Comparison of ENCODE assay signal across 22 cellular contexts in genomic region chr4:108601096-108601495, GRCh38.
"Had no signal": no experiment of that assay in that cellular context is flagged by ENCODE, and none has a peak within 500 bp of the region (broad histone marks: within the 10 kb centered on the region; RNA-seq: fewer than 3 reads in every experiment).

No MANE protein-coding gene starts in this region.

- DNase-seq: activated CD4-positive, alpha-beta T cell treated with anti-CD3 and anti-CD28 coated beads for 1 hour; activated CD8-positive, alpha-beta T cell treated with anti-CD3 and anti-CD28 coated beads, Interleukin-2, amount 10 ng/mL, durations not matched to agents 7 days and 5 days; activated T-cell treated with anti-CD3 and anti-CD28 coated beads, Interleukin-2, amount 50 U/mL, for 24 hours; amniotic stem cell; body of pancreas; dorsolateral prefrontal cortex; foreskin fibroblast; glutamatergic neuron; islet precursor cell; midbrain; occipital lobe; posterior cingulate gyrus; retina; spleen; stimulated activated naive B cell treated with anti-CD40 and anti-IgM and Interleukin-4, amounts not matched to agents 10 μg/mL and 1 μg/mL and 100 μg/mL, for 72 hours; upper lobe of right lung; WERI-Rb-1 had no signal

- H3K9me3 Mint-ChIP-seq: activated naive CD4-positive, alpha-beta T cell treated with anti-CD3 and anti-CD28 coated beads, Interleukin-2, amount 10 ng/mL, durations not matched to agents 7 days and 5 days; activated T-cell treated with anti-CD3 and anti-CD28 coated beads, Interleukin-2, amount 50 U/mL, for 24 hours had no signal

- H3K4me1 Mint-ChIP-seq: stimulated activated naive B cell treated with anti-CD40 and anti-IgM and Interleukin-4, amounts not matched to agents 10 μg/mL and 1 μg/mL and 100 μg/mL, for 72 hours had no signal

- H3K4me3 Mint-ChIP-seq: activated CD8-positive, alpha-beta T cell treated with anti-CD3 and anti-CD28 coated beads, Interleukin-2, amount 10 ng/mL, durations not matched to agents 7 days and 5 days; activated naive CD4-positive, alpha-beta T cell treated with anti-CD3 and anti-CD28 coated beads, Interleukin-2, amount 10 ng/mL, durations not matched to agents 7 days and 5 days; activated T-cell treated with anti-CD3 and anti-CD28 coated beads, Interleukin-2, amount 50 U/mL, for 24 hours; stimulated activated naive B cell treated with anti-CD40 and anti-IgM and Interleukin-4, amounts not matched to agents 10 μg/mL and 1 μg/mL and 100 μg/mL, for 72 hours had no signal

- H3K27ac Mint-ChIP-seq: activated CD8-positive, alpha-beta T cell treated with anti-CD3 and anti-CD28 coated beads, Interleukin-2, amount 10 ng/mL, durations not matched to agents 7 days and 5 days; activated T-cell treated with anti-CD3 and anti-CD28 coated beads, Interleukin-2, amount 50 U/mL, for 24 hours; stimulated activated naive B cell treated with anti-CD40 and anti-IgM and Interleukin-4, amounts not matched to agents 10 μg/mL and 1 μg/mL and 100 μg/mL, for 72 hours had no signal

- ATAC-seq: activated CD8-positive, alpha-beta T cell treated with anti-CD3 and anti-CD28 coated beads, Interleukin-2, amount 10 ng/mL, durations not matched to agents 7 days and 5 days; body of pancreas; left lobe of liver; stimulated activated naive B cell treated with anti-CD40 and anti-IgM and Interleukin-4, amounts not matched to agents 10 μg/mL and 1 μg/mL and 100 μg/mL, for 72 hours; upper lobe of right lung had no signal

- H3K9me3 ChIP-seq: body of pancreas, thoracic aorta, upper lobe of right lung had no signal

- H3K4me3 ChIP-seq: body of pancreas, dorsolateral prefrontal cortex, lung, spleen, thoracic aorta, upper lobe of right lung had no signal

- H3K27me3 Mint-ChIP-seq: activated naive CD4-positive, alpha-beta T cell treated with anti-CD3 and anti-CD28 coated beads, Interleukin-2, amount 10 ng/mL, durations not matched to agents 7 days and 5 days; activated T-cell treated with anti-CD3 and anti-CD28 coated beads, Interleukin-2, amount 50 U/mL, for 24 hours; stimulated activated naive B cell treated with anti-CD40 and anti-IgM and Interleukin-4, amounts not matched to agents 10 μg/mL and 1 μg/mL and 100 μg/mL, for 72 hours had no signal

- H3K27ac ChIP-seq: body of pancreas, dorsolateral prefrontal cortex, epithelial cell of prostate, spleen, thoracic aorta, upper lobe of right lung, WERI-Rb-1 had no signal

- H3K27me3 ChIP-seq: body of pancreas, dorsolateral prefrontal cortex, spleen, upper lobe of right lung had no signal

- H3K4me1 ChIP-seq: body of pancreas, spleen, upper lobe of right lung had no signal

- H3K36me3 ChIP-seq: spleen, thoracic aorta, upper lobe of right lung, WERI-Rb-1 had no signal
